ENCODE assay signal across 1 cellular context in the genomic region with DNA sequence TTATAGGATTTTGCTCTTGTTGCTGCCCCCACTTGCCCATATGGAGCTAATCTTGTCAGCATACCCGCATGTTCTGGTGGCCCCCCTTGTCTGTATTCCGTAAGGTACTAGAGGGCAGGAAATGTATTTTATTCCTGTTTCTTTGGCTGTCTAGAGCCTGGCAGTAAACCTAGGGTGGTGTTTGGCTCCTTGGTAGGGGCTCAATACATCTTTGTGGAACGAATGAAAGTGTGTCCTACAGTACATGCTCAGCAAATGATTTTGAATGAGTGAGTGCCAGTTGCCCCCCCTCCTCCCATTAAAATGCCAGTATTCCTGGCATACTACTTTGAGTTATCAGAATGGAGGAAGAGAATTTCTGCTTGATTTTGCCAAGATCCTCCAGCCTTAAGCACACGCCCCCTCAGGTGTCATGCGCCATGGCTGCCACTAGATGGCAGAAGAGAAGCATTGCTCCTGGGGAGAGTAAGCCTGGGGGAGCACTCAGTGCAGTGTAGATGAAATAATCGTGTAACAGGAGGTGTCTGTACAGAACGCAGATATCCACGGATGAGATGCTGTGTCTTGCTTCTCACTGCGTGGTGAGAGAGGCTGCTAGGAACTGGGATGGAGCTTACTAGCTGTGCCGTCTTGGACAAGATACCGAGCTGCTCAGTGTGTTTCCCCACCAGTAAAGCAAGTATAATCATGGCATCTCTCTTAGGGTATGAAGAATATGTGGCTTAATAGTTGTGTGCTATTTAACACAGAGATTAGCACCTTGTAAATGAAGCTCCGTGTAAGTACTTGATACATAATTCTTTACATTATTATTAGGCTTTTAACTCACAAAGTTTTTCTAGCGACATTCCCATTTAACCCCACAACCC.
A peak's percentile ranks its signal among the peaks of the same experiment; 100 is the strongest.
TF ChIP-seq lines count a peak whose summit lies in the region.

No MANE protein-coding gene starts in this region.

TF ChIP-seq in HEK293, 187 proteins besides CTCF, POLR2A, EP300 and RAD21 (continued from another document):
- TF ChIP-seq ZBTB17 (tag by site-specific recombination; IDR thresholded peaks at IDR 0.05) (peak; percentile 81), ZNF654 (tag by site-specific recombination; IDR thresholded peaks at IDR 0.05; ENCODE audit: low read depth) (peak; percentile 94)
- TF ChIP-seq, protein P1, sequence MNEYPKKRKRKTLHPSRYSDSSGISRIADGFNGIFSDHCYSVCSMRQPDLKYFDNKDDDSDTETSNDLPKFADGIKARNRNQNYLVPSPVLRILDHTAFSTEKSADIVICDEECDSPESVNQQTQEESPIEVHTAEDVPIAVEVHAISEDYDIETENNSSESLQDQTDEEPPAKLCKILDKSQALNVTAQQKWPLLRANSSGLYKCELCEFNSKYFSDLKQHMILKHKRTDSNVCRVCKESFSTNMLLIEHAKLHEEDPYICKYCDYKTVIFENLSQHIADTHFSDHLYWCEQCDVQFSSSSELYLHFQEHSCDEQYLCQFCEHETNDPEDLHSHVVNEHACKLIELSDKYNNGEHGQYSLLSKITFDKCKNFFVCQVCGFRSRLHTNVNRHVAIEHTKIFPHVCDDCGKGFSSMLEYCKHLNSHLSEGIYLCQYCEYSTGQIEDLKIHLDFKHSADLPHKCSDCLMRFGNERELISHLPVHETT (tag by site-specific recombination; IDR thresholded peaks at IDR 0.05) = no peak
